ENCODE assay signal across 14 cellular contexts in the genomic region with DNA sequence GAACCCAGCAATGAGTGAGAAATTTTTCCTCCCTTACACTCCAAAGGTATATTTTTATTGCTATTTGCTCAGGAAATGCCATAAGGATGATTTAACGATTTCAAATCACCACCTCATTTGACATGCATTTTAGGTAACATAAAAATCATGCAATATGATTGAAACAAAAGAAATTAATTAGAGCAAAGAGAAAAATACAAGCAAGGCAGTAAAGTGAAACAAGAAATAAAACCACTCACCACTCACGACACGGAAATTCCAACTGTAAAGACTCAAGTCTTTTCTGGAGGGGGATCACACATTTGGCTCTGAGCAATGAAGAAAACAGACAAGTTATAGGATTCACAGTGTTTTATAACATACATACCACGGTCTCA.
DNase-seq lines count a peak whose midpoint lies in the region; TF ChIP-seq lines count a peak whose summit lies in the region.
"Had no signal": no experiment of that assay in that cellular context is flagged by ENCODE, and none has a peak within 500 bp of the region (broad histone marks: within the 10 kb centered on the region; RNA-seq: fewer than 3 reads in every experiment).

No MANE protein-coding gene starts in this region.

- H3K27me3 ChIP-seq in right atrium auricular region (no peaks in the 10 kb centered on the region), colonic mucosa (no peaks in the 10 kb centered on the region)
- H3K27me3 ChIP-seq: upper lobe of right lung had no signal

- TF ChIP-seq CTCF in right atrium auricular region (IDR thresholded peaks at IDR 0.05) (no peak), astrocyte of the spinal cord (IDR thresholded peaks at IDR 0.05; ENCODE audit: low read depth, low read length) (no peak), colonic mucosa (IDR thresholded peaks at IDR 0.05) (no peak)

- no peak for DNase-seq in right atrium auricular region (ENCODE audit: low spot score)
- DNase-seq in cardiac septum (ENCODE audit: low spot score): no peak
- peak; percentile 61 for DNase-seq in astrocyte of the spinal cord (ENCODE audit: low read depth, low spot score)
- DNase-seq in kidney tubule cell (ENCODE audit: low spot score): peak; percentile 81
- no peak for DNase-seq in colonic mucosa
- DNase-seq in NCI-H2107 treated with DMSO at 0.1 percent for 48 hours (lab: John Stamatoyannopoulos, UW; ENCODE audit: unreplicated experiment): no peak
- DNase-seq in NCI-H1417 (lab: John Stamatoyannopoulos, UW): no peak
- no peak for DNase-seq in NK-92 treated with Interleukin-12 subunit alpha and Interleukin-12 subunit beta, amount 100 ng/mL, for 24 hours (lab: John Stamatoyannopoulos, UW)
- DNase-seq: activated CD4-positive, alpha-beta memory T cell treated with anti-CD3 and anti-CD28 coated beads, Interleukin-2, amount 10 ng/mL, durations not matched to agents 7 days and 5 days; activated naive CD4-positive, alpha-beta T cell; cerebellar nuclear complex; NCI-H2029; T-helper 17 cell; upper lobe of right lung had no signal

- H3K36me3 ChIP-seq in right atrium auricular region: no peaks in the 10 kb centered on the region
- H3K36me3 ChIP-seq in colonic mucosa: no peaks in the 10 kb centered on the region
- H3K36me3 ChIP-seq: upper lobe of right lung had no signal

- peaks cover 0 to 43% of the 10 kb centered on the region in 2 donors for H3K4me1 ChIP-seq in right atrium auricular region
- no peaks in the 10 kb centered on the region for H3K4me1 ChIP-seq in colonic mucosa

- intact Hi-C loops in cardiac septum (cut with DNase I): no loop called here
- intact Hi-C loops in colonic mucosa (cut with DNase I): no loop called here

- no peak overlapping the region for H3K9ac ChIP-seq in colonic mucosa (ENCODE audit: low read depth in 2 of 2, low read length in 2 of 2)

- in situ Hi-C loops in astrocyte of the spinal cord (cut with HindIII; ENCODE audit: low sequenced_read_pairs): no loop called here

- H3K4me3 ChIP-seq in right atrium auricular region: no peak overlapping the region
- H3K4me3 ChIP-seq in astrocyte of the spinal cord (ENCODE audit: low read depth, low read length): no peak overlapping the region
- H3K4me3 ChIP-seq in colonic mucosa: no peak overlapping the region
- H3K4me3 ChIP-seq: upper lobe of right lung had no signal

- H3K27ac ChIP-seq in right atrium auricular region (peak overlapping the region; percentile 67 to 68), colonic mucosa (no peak overlapping the region)
- H3K27ac ChIP-seq: upper lobe of right lung had no signal

- H3K9me3 ChIP-seq in right atrium auricular region (no peaks in the 10 kb centered on the region), colonic mucosa (no peaks in the 10 kb centered on the region)
- H3K9me3 ChIP-seq: upper lobe of right lung had no signal

Comparison
In these comparisons a context has a peak if more than half of its experiments do, and no peak if none do; other contexts are left out.
1. DNase-seq: peak in astrocyte of the spinal cord (single experiment) and kidney tubule cell (single experiment); none in right atrium auricular region (single experiment), cardiac septum (single experiment), colonic mucosa (single experiment), NCI-H2107 treated with DMSO at 0.1 percent for 48 hours (single experiment), NCI-H1417 (0 of 3) and NK-92 treated with Interleukin-12 subunit alpha and Interleukin-12 subunit beta, amount 100 ng/mL, for 24 hours (single experiment).